In the genomic region with DNA sequence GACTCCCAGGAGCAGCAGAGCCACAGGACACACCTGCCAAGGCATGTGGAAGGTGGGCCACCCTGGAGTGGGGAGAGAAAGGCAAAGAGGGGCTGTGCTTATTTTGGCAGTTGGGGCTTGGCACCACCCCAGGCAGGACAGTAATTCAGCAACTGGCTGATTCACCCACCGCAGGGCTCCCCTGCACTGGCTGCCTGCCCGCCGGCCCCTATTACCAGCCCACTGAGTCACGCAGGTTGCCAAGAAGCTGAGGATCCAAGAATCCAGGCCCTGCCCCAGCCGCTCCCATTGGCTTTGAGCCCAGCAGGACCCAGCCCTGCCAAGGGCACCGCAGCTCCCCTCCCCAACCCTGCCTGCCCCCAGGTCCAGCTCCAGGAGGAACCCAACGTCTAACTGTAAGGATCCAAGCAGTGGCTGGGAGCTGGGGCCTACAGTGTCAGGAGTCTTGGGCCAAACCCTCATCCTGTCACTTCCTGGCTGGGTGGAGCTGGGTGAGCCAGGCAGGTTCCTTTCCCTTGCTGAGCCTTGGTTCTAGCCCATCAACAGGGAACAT, we compare ENCODE assay signal across 8 cellular contexts. TPM values are rescaled to one million over a fixed set of nuclear protein-coding genes. Genes with fewer than 3 reads are reported as not detected.
DNase-seq lines count a peak whose midpoint lies in the region; ATAC-seq, FAIRE-seq and TF ChIP-seq lines count a peak whose summit lies in the region.

No MANE protein-coding gene starts in this region.

- TF ChIP-seq POLR2A in HCT116 (IDR thresholded peaks at IDR 0.05; ENCODE audit: borderline replicate concordance, extremely low read depth, insufficient read depth, insufficient read length) (no peak), HepG2 (IDR thresholded peaks at IDR 0.05; ENCODE audit: insufficient read depth in 1 of 2, low read depth in 2 of 2, low read length in 2 of 2) (no peak)

- peaks cover 13% of the 10 kb centered on the region; the same call in 1 of the 2 replicates for H4K20me1 ChIP-seq in HCT116 (ENCODE audit: insufficient read depth)
- no peaks in the 10 kb centered on the region; the same call in 1 of the 2 replicates for H4K20me1 ChIP-seq in HepG2 (ENCODE audit: insufficient read depth, low read length)

- POLR2A ChIA-PET in HCT116 (lab: Charles Lee): interaction anchor here (0.9 to 1.5 kb wide), 5 partner anchors 8 to 105 kb away, joined by 3 read pairs; no protein-coding TSS in a partner anchor
- POLR2A ChIA-PET in HepG2 (lab: Yijun Ruan, JAX): interaction anchor here (1.2 kb wide), 1 partner anchor 9 kb away, joined by 3 read pairs; no protein-coding TSS in a partner anchor
- POLR2A ChIA-PET in GM10248 (lab: Yijun Ruan, JAX): interaction anchor here (0.7 kb wide), 1 partner anchor 9 kb away, joined by 3 read pairs; no protein-coding TSS in a partner anchor

- H3K4me3 ChIP-seq in HCT116 (replicated peaks in 1 of 2; ENCODE audit: low read depth in 1 of 2, low read length in 2 of 2): peak overlapping the region in 1 of 2 experiments; percentile 37; a peak in 2 of 4 replicates
- H3K4me3 ChIP-seq in bronchial epithelial cell (ENCODE audit: low read depth, low read length): no peak overlapping the region
- no peak overlapping the region for H3K4me3 ChIP-seq in HepG2 (replicated peaks in 1 of 3; ENCODE audit: insufficient read depth in 1 of 3, low read depth in 2 of 3, low read length in 3 of 3)

- no peak for TF ChIP-seq CTCF in HCT116 (IDR thresholded peaks at IDR 0.05 in 2 of 3, conservative IDR thresholded peaks at IDR 0.05 in 1 of 3; ENCODE audit: borderline replicate concordance in 1 of 3, insufficient read depth in 1 of 3, low read depth in 2 of 3, low read length in 2 of 3)
- no peak for TF ChIP-seq CTCF in bronchial epithelial cell (IDR thresholded peaks at IDR 0.05; ENCODE audit: insufficient read depth, low read length, severe bottlenecking)
- TF ChIP-seq CTCF in HepG2 (CRISPR knock-in tag; IDR thresholded peaks at IDR 0.05): no peak
- TF ChIP-seq CTCF in GM10248 (IDR thresholded peaks at IDR 0.05; ENCODE audit: control extremely low read depth, extremely low read depth, low read depth, missing control alignments): no peak
- no peak for TF ChIP-seq CTCF in D721Med (IDR thresholded peaks at IDR 0.05; ENCODE audit: insufficient read depth, missing control alignments)

- H3K4me1 Mint-ChIP-seq in stimulated activated naive B cell treated with anti-CD40 and anti-IgM and Interleukin-4, amounts not matched to agents 10 μg/mL and 1 μg/mL and 100 μg/mL, for 72 hours: peaks cover 36 to 68% of the 10 kb centered on the region in 2 donors

- in situ Hi-C loops in HepG2 (cut with HindIII; ENCODE audit: extremely low pct_ligation_motif_present, low pct_unique_long_range_greater_than_20kb): no loop called here

- peaks cover 4 to 8% of the 10 kb centered on the region in 2 donors for H3K36me3 Mint-ChIP-seq in stimulated activated naive B cell treated with anti-CD40 and anti-IgM and Interleukin-4, amounts not matched to agents 10 μg/mL and 1 μg/mL and 100 μg/mL, for 72 hours

- H3K9me3 ChIP-seq in HCT116 (ENCODE audit: control insufficient read depth in 1 of 2, insufficient read depth in 1 of 2, low read depth in 1 of 2, low read length in 2 of 2): no peaks in the 10 kb centered on the region
- no peaks in the 10 kb centered on the region for H3K9me3 ChIP-seq in HepG2 (ENCODE audit: low read length)

- H3K27me3 ChIP-seq in HCT116 (ENCODE audit: insufficient read depth, low read length) (no peaks in the 10 kb centered on the region), bronchial epithelial cell (ENCODE audit: control insufficient read depth, insufficient read depth, low read length) (no peaks in the 10 kb centered on the region), HepG2 (ENCODE audit: control insufficient read depth in 1 of 2, insufficient read depth in 2 of 2, low read length in 2 of 2) (no peaks in the 10 kb centered on the region)

- H3K4me1 ChIP-seq in HCT116 (ENCODE audit: control insufficient read depth in 1 of 2, insufficient read depth in 2 of 2, low read length in 2 of 2): peaks cover 42 to 68% of the 10 kb centered on the region in 2 experiments
- peaks cover 38% of the 10 kb centered on the region for H3K4me1 ChIP-seq in HepG2 (ENCODE audit: insufficient read depth, low read length)

- FAIRE-seq in bronchial epithelial cell (lab: Jason Lieb, UNC): no peak
- no peak for FAIRE-seq in HepG2 (lab: Jason Lieb, UNC)
- FAIRE-seq in D721Med (lab: Jason Lieb, UNC): no peak

- RAD21 ChIA-PET in HCT116 (lab: Charles Lee; ENCODE audit: low non-redundant PET in 1 of 2, low total read pairs in 2 of 2, uncharacterized antibody in 2 of 2, unreplicated experiment in 2 of 2): interaction anchor here (0.7 to 1.0 kb wide), 3 partner anchors 9 to 52 kb away, joined by 3 to 4 read pairs (median 3); no protein-coding TSS in a partner anchor

- peak; percentile 79 for ATAC-seq in HCT116
- ATAC-seq in HepG2: no peak
- no peak for ATAC-seq in stimulated activated naive B cell treated with anti-CD40 and anti-IgM and Interleukin-4, amounts not matched to agents 10 μg/mL and 1 μg/mL and 100 μg/mL, for 72 hours (replicated peaks)

- H3K9ac ChIP-seq in HCT116 (ENCODE audit: low read length): peak overlapping the region; percentile 66
- peak overlapping the region; percentile 14; the same call in 1 of the 2 replicates for H3K9ac ChIP-seq in HepG2 (ENCODE audit: insufficient read depth, low read depth, low read length)

- no TSS peak for BruUV-seq in HCT116 (replicated peaks; lab: Mats Ljungman, UMichigan)
- BruUV-seq in HepG2 (replicated peaks; lab: Mats Ljungman, UMichigan): no TSS peak

- DNase-seq in HCT116 (ENCODE audit: low read depth, low spot score): peak; percentile 90
- DNase-seq in T-helper 9 cell: peak; percentile 53
- peak; percentile 96 for DNase-seq in bronchial epithelial cell (ENCODE audit: low read depth)
- DNase-seq in HepG2 (ENCODE audit: low spot score): no peak
- no peak for DNase-seq in stimulated activated naive B cell treated with anti-CD40 and anti-IgM and Interleukin-4, amounts not matched to agents 10 μg/mL and 1 μg/mL and 100 μg/mL, for 72 hours
- no peak for DNase-seq in GM10248 (ENCODE audit: extremely low spot score)
- DNase-seq in NK-92 treated with Interleukin-12 subunit alpha and Interleukin-12 subunit beta, amount 100 ng/mL, for 24 hours (lab: John Stamatoyannopoulos, UW): no peak
- no peak for DNase-seq in D721Med (ENCODE audit: insufficient read length, low spot score)

- TF ChIP-seq RAD21 in HCT116 (IDR thresholded peaks at IDR 0.05; ENCODE audit: low read depth): no peak
- no peak for TF ChIP-seq RAD21 in HepG2 (CRISPR knock-in tag; IDR thresholded peaks at IDR 0.05)

- H3K4me2 ChIP-seq in HCT116 (ENCODE audit: low read length) (peak overlapping the region; percentile 79), HepG2 (ENCODE audit: low read depth, low read length) (no peak overlapping the region)

- no peak overlapping the region for H3K4me3 Mint-ChIP-seq in stimulated activated naive B cell treated with anti-CD40 and anti-IgM and Interleukin-4, amounts not matched to agents 10 μg/mL and 1 μg/mL and 100 μg/mL, for 72 hours

- no CpG with 5 or more reads among the region's 7 CpGs for WGBS in HepG2 (ENCODE audit: low lambda C conversion rate)

- H3K9me2 ChIP-seq in HCT116 (ENCODE audit: insufficient read depth): no peaks in the 10 kb centered on the region

- no peaks in the 10 kb centered on the region for H3K9me3 Mint-ChIP-seq in stimulated activated naive B cell treated with anti-CD40 and anti-IgM and Interleukin-4, amounts not matched to agents 10 μg/mL and 1 μg/mL and 100 μg/mL, for 72 hours

- no peaks in the 10 kb centered on the region for H3K27me3 Mint-ChIP-seq in stimulated activated naive B cell treated with anti-CD40 and anti-IgM and Interleukin-4, amounts not matched to agents 10 μg/mL and 1 μg/mL and 100 μg/mL, for 72 hours

- CTCF ChIA-PET in HCT116 (lab: Charles Lee) (interaction anchor here (1.1 to 4.7 kb wide), 4 partner anchors 9 to 87 kb away, joined by 4 to 61 read pairs (median 22); no protein-coding TSS in a partner anchor), HepG2 (lab: Yijun Ruan, JAX; ENCODE audit: low intra/inter-chr PET ratio, low total read pairs) (no interaction called here), GM10248 (lab: Yijun Ruan, JAX) (interaction anchor here (1.3 to 14.0 kb wide), 3 partner anchors 11 to 33 kb away, joined by 4 to 257 read pairs (median 7); no protein-coding TSS in a partner anchor)

- H3K79me2 ChIP-seq in HCT116 (ENCODE audit: insufficient read depth, low read length): peaks cover 56% of the 10 kb centered on the region
- peaks cover 11% of the 10 kb centered on the region for H3K79me2 ChIP-seq in HepG2 (ENCODE audit: insufficient read depth, low read length)

- intact Hi-C loops in HCT116 (cut with micrococcal nuclease) (no loop called here), HepG2 (cut with micrococcal nuclease; ENCODE audit: unreplicated experiment) (no loop called here)

- H3K36me3 ChIP-seq in HCT116 (ENCODE audit: control insufficient read depth in 1 of 2, insufficient read depth in 2 of 2, low read length in 2 of 2): no peaks in the 10 kb centered on the region
- peaks cover 9% of the 10 kb centered on the region for H3K36me3 ChIP-seq in bronchial epithelial cell (ENCODE audit: control insufficient read depth, insufficient read depth, low read length)
- no peaks in the 10 kb centered on the region; a peak in 1 of 5 replicates for H3K36me3 ChIP-seq in HepG2 (replicated peaks in 1 of 2; ENCODE audit: control insufficient read depth in 1 of 2, insufficient read depth in 2 of 2, low read length in 2 of 2)

- peak overlapping the region; percentile 92 for H3K27ac Mint-ChIP-seq in stimulated activated naive B cell treated with anti-CD40 and anti-IgM and Interleukin-4, amounts not matched to agents 10 μg/mL and 1 μg/mL and 100 μg/mL, for 72 hours

- H2AFZ ChIP-seq in HCT116 (ENCODE audit: low read depth, low read length, poor library complexity, severe bottlenecking): no peak overlapping the region
- no peak overlapping the region for H2AFZ ChIP-seq in HepG2 (ENCODE audit: low read length)

- no peak for TF ChIP-seq EP300 in HepG2 (IDR thresholded peaks at IDR 0.05; ENCODE audit: low read depth in 2 of 2, low read length in 2 of 2)
- TF ChIP-seq EP300 in HepG2 (CRISPR knock-in tag; IDR thresholded peaks at IDR 0.05; ENCODE audit: borderline replicate concordance): no peak

- peak overlapping the region; percentile 82 for H3K27ac ChIP-seq in HCT116 (ENCODE audit: low read depth, low read length)
- peak overlapping the region; percentile 87 for H3K27ac ChIP-seq in HepG2 (ENCODE audit: extremely low read length, insufficient read depth, low read length)

RNA-seq across cellular contexts. Expression of a gene that starts 14.2 kb away (rescaled TPM):
- 36.1 TPM for total RNA-seq in HCT116 (2021; ENCODE audit: unreplicated experiment)
- 42.3 and 53.5 TPM in 2 replicates for polyA plus RNA-seq in HCT116 (2012)
- 18.7 and 21.1 TPM in 2 replicates for total RNA-seq in bronchial epithelial cell
- 8.8 and 12.9 TPM in 2 replicates for total RNA-seq in HepG2 (2016; rRNA removed; fragmentation: Illumina TruSeq; extraction: Trizol)
- total RNA-seq in HepG2 (2016; cell fraction: cytosol; rRNA removed; fragmentation: Illumina TruSeq; extraction: Trizol; ENCODE audit: low read depth): 4.2 and 5.7 TPM in 2 replicates
- 7.3 and 12.1 TPM in 2 replicates for total RNA-seq in HepG2 (2016; cell fraction: insoluble cytoplasmic fraction; rRNA removed; fragmentation: Illumina TruSeq; extraction: Trizol)
- 15.5 and 15.7 TPM in 2 replicates for total RNA-seq in HepG2 (2016; cell fraction: membrane; rRNA removed; fragmentation: Illumina TruSeq; extraction: Trizol)
- total RNA-seq in HepG2 (2016; cell fraction: nucleus; rRNA removed; fragmentation: Illumina TruSeq; extraction: Trizol): 10.4 and 11.0 TPM in 2 replicates
- polyA plus RNA-seq in HepG2 (2011; rRNA removed): 25.5 and 28.8 TPM in 2 replicates
- 14.9 and 17.8 TPM in 2 replicates for polyA plus RNA-seq in HepG2 (2011; cell fraction: cytosol; rRNA removed)
- 104 and 131 TPM in 2 replicates for polyA plus RNA-seq in HepG2 (2011; cell fraction: nucleus; rRNA removed)
- 12.0 and 15.7 TPM in 2 replicates for polyA plus RNA-seq in HepG2 (2012)
- polyA plus RNA-seq in HepG2 (2016; cell fraction: cytosol; fragmentation: Illumina TruSeq; extraction: Trizol; ENCODE audit: low read depth): 4.1 and 4.2 TPM in 2 replicates
- polyA plus RNA-seq in HepG2 (2016; cell fraction: insoluble cytoplasmic fraction; fragmentation: Illumina TruSeq; extraction: Trizol; ENCODE audit: low read depth): 8.9 and 12.0 TPM in 2 replicates
- 11.6 and 12.4 TPM in 2 replicates for polyA plus RNA-seq in HepG2 (2016; cell fraction: membrane; fragmentation: Illumina TruSeq; extraction: Trizol; ENCODE audit: low read depth)
- 28.7 and 31.3 TPM in 2 replicates for polyA plus RNA-seq in HepG2 (2016; cell fraction: nucleus; fragmentation: Illumina TruSeq; extraction: Trizol; ENCODE audit: insufficient read depth, low read depth)
- 20.8 and 24.6 TPM in 2 replicates for polyA minus RNA-seq in HepG2 (2011; rRNA and poly(A)+ RNA removed; ENCODE audit: low replicate concordance)
- 4.8 and 5.6 TPM in 2 replicates for polyA minus RNA-seq in HepG2 (2011; cell fraction: cytosol; rRNA and poly(A)+ RNA removed)
- polyA minus RNA-seq in HepG2 (2011; cell fraction: nucleus; rRNA and poly(A)+ RNA removed): 17.0 and 17.4 TPM in 2 replicates

RNA-seq across cellular contexts. Expression of a gene that starts 28.4 kb away (rescaled TPM):
- 0.34 TPM for total RNA-seq in HCT116 (2021; ENCODE audit: unreplicated experiment)
- polyA plus RNA-seq in HCT116 (2012): not detected in 2 replicates
- total RNA-seq in bronchial epithelial cell: 1.0 and 1.1 TPM in 2 replicates
- total RNA-seq in HepG2 (2016; rRNA removed; fragmentation: Illumina TruSeq; extraction: Trizol): not detected in 2 replicates
- 0.10 TPM in 1 of 2 replicates, not detected in the other for total RNA-seq in HepG2 (2016; cell fraction: cytosol; rRNA removed; fragmentation: Illumina TruSeq; extraction: Trizol; ENCODE audit: low read depth)
- not detected in 2 replicates for total RNA-seq in HepG2 (2016; cell fraction: insoluble cytoplasmic fraction; rRNA removed; fragmentation: Illumina TruSeq; extraction: Trizol)
- not detected in 2 replicates for total RNA-seq in HepG2 (2016; cell fraction: membrane; rRNA removed; fragmentation: Illumina TruSeq; extraction: Trizol)
- total RNA-seq in HepG2 (2016; cell fraction: nucleus; rRNA removed; fragmentation: Illumina TruSeq; extraction: Trizol): not detected in 2 replicates
- not detected in 2 replicates for polyA plus RNA-seq in HepG2 (2011; rRNA removed)
- polyA plus RNA-seq in HepG2 (2011; cell fraction: cytosol; rRNA removed): not detected in 2 replicates
- polyA plus RNA-seq in HepG2 (2011; cell fraction: nucleus; rRNA removed): not detected in 2 replicates
- not detected in 2 replicates for polyA plus RNA-seq in HepG2 (2012)
- not detected in 2 replicates for polyA plus RNA-seq in HepG2 (2016; cell fraction: cytosol; fragmentation: Illumina TruSeq; extraction: Trizol; ENCODE audit: low read depth)
- not detected in 2 replicates for polyA plus RNA-seq in HepG2 (2016; cell fraction: insoluble cytoplasmic fraction; fragmentation: Illumina TruSeq; extraction: Trizol; ENCODE audit: low read depth)
- polyA plus RNA-seq in HepG2 (2016; cell fraction: membrane; fragmentation: Illumina TruSeq; extraction: Trizol; ENCODE audit: low read depth): not detected in 2 replicates
- not detected in 2 replicates for polyA plus RNA-seq in HepG2 (2016; cell fraction: nucleus; fragmentation: Illumina TruSeq; extraction: Trizol; ENCODE audit: insufficient read depth, low read depth)
- not detected in 2 replicates for polyA minus RNA-seq in HepG2 (2011; rRNA and poly(A)+ RNA removed; ENCODE audit: low replicate concordance)
- polyA minus RNA-seq in HepG2 (2011; cell fraction: cytosol; rRNA and poly(A)+ RNA removed): not detected in 2 replicates
- not detected in 2 replicates for polyA minus RNA-seq in HepG2 (2011; cell fraction: nucleus; rRNA and poly(A)+ RNA removed)

Comparison
In these comparisons a context has a peak if more than half of its experiments do, and no peak if none do; other contexts are left out.
1. DNase-seq: peak in HCT116 (single experiment), T-helper 9 cell (single experiment) and bronchial epithelial cell (single experiment); none in HepG2 (single experiment), stimulated activated naive B cell treated with anti-CD40 and anti-IgM and Interleukin-4, amounts not matched to agents 10 μg/mL and 1 μg/mL and 100 μg/mL, for 72 hours (single experiment), GM10248 (single experiment), NK-92 treated with Interleukin-12 subunit alpha and Interleukin-12 subunit beta, amount 100 ng/mL, for 24 hours (single experiment) and D721Med (single experiment).